In genomic region chr4:57501715-57502114, GRCh38 we compare ENCODE assay signal across 16 cellular contexts.
DNase-seq lines count a peak whose midpoint lies in the region; ATAC-seq, FAIRE-seq and TF ChIP-seq lines count a peak whose summit lies in the region.
"Had no signal": no experiment of that assay in that cellular context is flagged by ENCODE, and none has a peak within 500 bp of the region (broad histone marks: within the 10 kb centered on the region; RNA-seq: fewer than 3 reads in every experiment).

No MANE protein-coding gene starts in this region.

- H3K4me1 ChIP-seq in pancreas (peaks cover 0 to 4% (median 0%) of the 10 kb centered on the region in 3 donors), BE2C (no peaks in the 10 kb centered on the region; the same call in 1 of the 2 replicates)
- H3K4me1 ChIP-seq: adrenal gland, psoas muscle had no signal

- intact Hi-C loops in pancreas (cut with DNase I), result no loop called here

- H3K27me3 ChIP-seq in pancreas (no peaks in the 10 kb centered on the region), BE2C (no peaks in the 10 kb centered on the region)
- H3K27me3 ChIP-seq: adrenal gland had no signal

- DNase-seq in GM04504 (ENCODE audit: low read depth) (peak; percentile 8), T1000 (lab: John Stamatoyannopoulos, UW) (peak; percentile 59), glomerular visceral epithelial cell (ENCODE audit: extremely low spot score) (peak; percentile 82), pancreas (peak in 1 of 6 donors; percentile 26), BE2C (no peak)
- DNase-seq in natural killer cell treated with Interleukin-12 subunit alpha and Interleukin-12 subunit beta and Interleukin-15 and Interleukin-18, amount 100 ng/mL, for 72 hours (ENCODE audit: low spot score), result no peak
- DNase-seq: CD8-positive, alpha-beta T cell; NCI-H1436 treated with DMSO at 0.1 percent for 48 hours; psoas muscle; T-helper 9 cell had no signal

- no peaks in the 10 kb centered on the region for H3K36me3 Mint-ChIP-seq in natural killer cell treated with Interleukin-12 subunit alpha and Interleukin-12 subunit beta and Interleukin-15 and Interleukin-18, amount 100 ng/mL, for 72 hours
- H3K36me3 Mint-ChIP-seq: CD8-positive, alpha-beta T cell had no signal

- H3K9me3 Mint-ChIP-seq in natural killer cell treated with Interleukin-12 subunit alpha and Interleukin-12 subunit beta and Interleukin-15 and Interleukin-18, amount 100 ng/mL, for 72 hours, result peaks cover 9% of the 10 kb centered on the region

- no peak overlapping the region for H3K27ac ChIP-seq in pancreas
- H3K27ac ChIP-seq: adrenal gland, epithelial cell of prostate, psoas muscle, thoracic aorta had no signal

- H3K4me3 ChIP-seq in pancreas (no peak overlapping the region), BE2C (ENCODE audit: low read depth, low read length) (no peak overlapping the region)
- H3K4me3 ChIP-seq: adrenal gland, GM12878, psoas muscle, thoracic aorta had no signal

- no peak for FAIRE-seq in pancreas (lab: Jason Lieb, UNC)
- FAIRE-seq: GM12878 had no signal

- no peaks in the 10 kb centered on the region for H3K27me3 Mint-ChIP-seq in natural killer cell treated with Interleukin-12 subunit alpha and Interleukin-12 subunit beta and Interleukin-15 and Interleukin-18, amount 100 ng/mL, for 72 hours

- H3K4me3 Mint-ChIP-seq in natural killer cell treated with Interleukin-12 subunit alpha and Interleukin-12 subunit beta and Interleukin-15 and Interleukin-18, amount 100 ng/mL, for 72 hours, result no peak overlapping the region
- H3K4me3 Mint-ChIP-seq: CD8-positive, alpha-beta T cell had no signal

- TF ChIP-seq CTCF in pancreas (IDR thresholded peaks at IDR 0.05) (no peak), BE2C (IDR thresholded peaks at IDR 0.05; ENCODE audit: low read depth, low read length) (no peak)

- whole genome bisulfite sequencing in pancreas, 2 donors, result 29 to 39% methylated on average over 4 of the region's 4 CpGs

- H3K36me3 ChIP-seq in pancreas (no peaks in the 10 kb centered on the region), BE2C (no peaks in the 10 kb centered on the region)
- H3K36me3 ChIP-seq: adrenal gland, thoracic aorta had no signal

- peak in 3 of 4 donors; percentile 64 to 78 (median 65) for ATAC-seq in pancreas
- no peak for ATAC-seq in GM21367 (IDR thresholded peaks at IDR 0.05; ENCODE audit: unreplicated experiment)
- ATAC-seq in natural killer cell treated with Interleukin-12 subunit alpha and Interleukin-12 subunit beta and Interleukin-15 and Interleukin-18, amount 100 ng/mL, for 72 hours, result no peak
- ATAC-seq in HG02763 (IDR thresholded peaks at IDR 0.05; ENCODE audit: unreplicated experiment), result no peak
- ATAC-seq: CD8-positive, alpha-beta T cell; GM12878; psoas muscle had no signal

- no peaks in the 10 kb centered on the region for H3K4me1 Mint-ChIP-seq in natural killer cell treated with Interleukin-12 subunit alpha and Interleukin-12 subunit beta and Interleukin-15 and Interleukin-18, amount 100 ng/mL, for 72 hours (ENCODE audit: low read depth in 2 of 2)

- H3K9me3 ChIP-seq in pancreas, result no peaks in the 10 kb centered on the region
- H3K9me3 ChIP-seq in BE2C, result no peaks in the 10 kb centered on the region
- H3K9me3 ChIP-seq: adrenal gland, psoas muscle, thoracic aorta had no signal

- H3K27ac Mint-ChIP-seq in natural killer cell treated with Interleukin-12 subunit alpha and Interleukin-12 subunit beta and Interleukin-15 and Interleukin-18, amount 100 ng/mL, for 72 hours, result no peak overlapping the region
- H3K27ac Mint-ChIP-seq: CD8-positive, alpha-beta T cell had no signal

Comparison
In these comparisons a context has a peak if more than half of its experiments do, and no peak if none do; other contexts are left out.
1. DNase-seq: peak in GM04504 (single experiment), T1000 (single experiment) and glomerular visceral epithelial cell (single experiment); none in BE2C (single experiment) and natural killer cell treated with Interleukin-12 subunit alpha and Interleukin-12 subunit beta and Interleukin-15 and Interleukin-18, amount 100 ng/mL, for 72 hours (single experiment).
2. ATAC-seq: peak in pancreas (3 of 4); none in GM21367 (single experiment), natural killer cell treated with Interleukin-12 subunit alpha and Interleukin-12 subunit beta and Interleukin-15 and Interleukin-18, amount 100 ng/mL, for 72 hours (0 of 2) and HG02763 (single experiment).